Comparison of ENCODE assay signal across 12 cellular contexts in genomic region chr20:21705466-21706344, GRCh38. TPM values are rescaled to one million over a fixed set of nuclear protein-coding genes. Genes with fewer than 3 reads are reported as not detected.
DNase-seq lines count a peak whose midpoint lies in the region; ATAC-seq, FAIRE-seq and TF ChIP-seq lines count a peak whose summit lies in the region.
"Had no signal": no experiment of that assay in that cellular context is flagged by ENCODE, and none has a peak within 500 bp of the region (broad histone marks: within the 10 kb centered on the region; RNA-seq: fewer than 3 reads in every experiment).

Gene PAX1, plus strand, starts transcription at chr20:21705664. Its CDS starts 49 bp downstream, at chr20:21705713.

- dilution Hi-C loops in keratinocyte (cut with MboI; ENCODE audit: extremely low pct_ligation_motif_present, low sequenced_read_pairs), result no loop called here

- no peak within 1 kb of the TSS for H3K4me3 ChIP-seq in keratinocyte (ENCODE audit: control insufficient read depth in 2 of 3, extremely low read depth in 1 of 3, insufficient read depth in 2 of 3, low read depth in 1 of 3, low read length in 3 of 3)
- no peak within 1 kb of the TSS for H3K4me3 ChIP-seq in ovary

- H3K27me3 ChIP-seq in keratinocyte (ENCODE audit: control insufficient read depth, extremely low read depth, insufficient read depth, low read length) (peaks cover 94% of the 10 kb centered on the region), ovary (no peaks in the 10 kb centered on the region)

- peaks cover 80% of the 10 kb centered on the region for H3K27me3 Mint-ChIP-seq in activated CD4-positive, alpha-beta T cell treated with anti-CD3 and anti-CD28 coated beads, Interleukin-2, amount 10 ng/mL, durations not matched to agents 24 days and 14 days
- H3K27me3 Mint-ChIP-seq in stimulated activated memory B cell treated with anti-CD40 and anti-IgM and Interleukin-4, amounts not matched to agents 10 μg/mL and 1 μg/mL and 100 μg/mL, for 72 hours, result peaks cover 97% of the 10 kb centered on the region

- no peaks in the 10 kb centered on the region for H3K36me3 Mint-ChIP-seq in activated CD4-positive, alpha-beta T cell treated with anti-CD3 and anti-CD28 coated beads, Interleukin-2, amount 10 ng/mL, durations not matched to agents 24 days and 14 days (ENCODE audit: low read depth)
- no peaks in the 10 kb centered on the region for H3K36me3 Mint-ChIP-seq in stimulated activated memory B cell treated with anti-CD40 and anti-IgM and Interleukin-4, amounts not matched to agents 10 μg/mL and 1 μg/mL and 100 μg/mL, for 72 hours

- no peak for FAIRE-seq in keratinocyte (lab: Jason Lieb, UNC)
- FAIRE-seq: H54 had no signal

- no peak for ATAC-seq in stimulated activated memory B cell treated with anti-CD40 and anti-IgM and Interleukin-4, amounts not matched to agents 10 μg/mL and 1 μg/mL and 100 μg/mL, for 72 hours

- no peaks in the 10 kb centered on the region for H4K20me1 ChIP-seq in keratinocyte (ENCODE audit: control insufficient read depth, extremely low read depth, insufficient read depth, low read length)

- no peak within 1 kb of the TSS for H3K4me3 Mint-ChIP-seq in activated CD4-positive, alpha-beta T cell treated with anti-CD3 and anti-CD28 coated beads, Interleukin-2, amount 10 ng/mL, durations not matched to agents 24 days and 14 days
- peak within 1 kb of the TSS; percentile 36 for H3K4me3 Mint-ChIP-seq in stimulated activated memory B cell treated with anti-CD40 and anti-IgM and Interleukin-4, amounts not matched to agents 10 μg/mL and 1 μg/mL and 100 μg/mL, for 72 hours
- H3K4me3 Mint-ChIP-seq: activated T-cell treated with anti-CD3 and anti-CD28 coated beads, Interleukin-2, amount 50 U/mL, for 24 hours had no signal

- in situ Hi-C loops in KBM-7 (cut with MboI; ENCODE audit: low pct_unique_long_range_greater_than_20kb, low sequenced_read_pairs), result no loop called here

- H3K4me2 ChIP-seq in keratinocyte (ENCODE audit: control insufficient read depth, extremely low read depth, insufficient read depth, low read depth, low read length), result peak within 1 kb of the TSS; percentile 10

- H3K9me1 ChIP-seq in keratinocyte (ENCODE audit: control insufficient read depth, extremely low read depth, insufficient read depth, low read length), result no peaks in the 10 kb centered on the region

- no peaks in the 10 kb centered on the region for H3K79me2 ChIP-seq in keratinocyte (ENCODE audit: control insufficient read depth, insufficient read depth, low read length)

- H3K9me3 ChIP-seq in keratinocyte (ENCODE audit: control insufficient read depth, low read depth, low read length) (no peaks in the 10 kb centered on the region), ovary (no peaks in the 10 kb centered on the region)

- TF ChIP-seq CTCF in keratinocyte (optimal IDR thresholded peaks at IDR 0.05 in 1 of 3, IDR thresholded peaks at IDR 0.05 in 1 of 3, conservative IDR thresholded peaks at IDR 0.05 in 1 of 3; ENCODE audit: extremely low read depth in 1 of 3, insufficient read depth in 2 of 3, low read length in 3 of 3), result no peak
- no peak for TF ChIP-seq CTCF in ovary (IDR thresholded peaks at IDR 0.05)

- no peak for DNase-seq in activated CD4-positive, alpha-beta T cell treated with anti-CD3 and anti-CD28 coated beads, Interleukin-2, amount 10 ng/mL, durations not matched to agents 24 days and 14 days
- no peak for DNase-seq in activated CD4-positive, alpha-beta T cell treated with anti-CD3 and anti-CD28 coated beads for 4 hours
- DNase-seq in RPMI8226 (peak; percentile 38), keratinocyte (ENCODE audit: low read depth, low spot score) (no peak), NCI-H2171 treated with DMSO at 0.1 percent for 48 hours (lab: John Stamatoyannopoulos, UW) (no peak), ovary (no peak), KBM-7 (no peak)
- DNase-seq: activated T-cell treated with anti-CD3 and anti-CD28 coated beads, Interleukin-2, amount 50 U/mL, for 24 hours; kidney glomerular epithelial cell; T1000 had no signal

- no peak within 1 kb of the TSS for H3K9ac ChIP-seq in keratinocyte (ENCODE audit: control insufficient read depth, extremely low read depth, insufficient read depth, low read length)

- H3K4me1 Mint-ChIP-seq in activated CD4-positive, alpha-beta T cell treated with anti-CD3 and anti-CD28 coated beads, Interleukin-2, amount 10 ng/mL, durations not matched to agents 24 days and 14 days, result no peaks in the 10 kb centered on the region
- peaks cover 14% of the 10 kb centered on the region for H3K4me1 Mint-ChIP-seq in stimulated activated memory B cell treated with anti-CD40 and anti-IgM and Interleukin-4, amounts not matched to agents 10 μg/mL and 1 μg/mL and 100 μg/mL, for 72 hours

- TF ChIP-seq POLR2A in ovary (IDR thresholded peaks at IDR 0.05), result no peak

- H3K4me1 ChIP-seq in keratinocyte (ENCODE audit: control insufficient read depth, extremely low read depth, insufficient read depth, low read length), result no peaks in the 10 kb centered on the region
- H3K4me1 ChIP-seq in ovary (ENCODE audit: insufficient read depth), result no peaks in the 10 kb centered on the region

- H3K36me3 ChIP-seq in keratinocyte (ENCODE audit: control insufficient read depth in 2 of 2, extremely low read depth in 1 of 2, insufficient read depth in 2 of 2, low read length in 2 of 2) (no peaks in the 10 kb centered on the region), ovary (no peaks in the 10 kb centered on the region)

- 1 to 2% (median 2%) methylated on average over 61 to 80 of the region's 80 CpGs for WGBS in ovary, 3 donors

- peak within 1 kb of the TSS; percentile 21 for H3K27ac Mint-ChIP-seq in activated CD4-positive, alpha-beta T cell treated with anti-CD3 and anti-CD28 coated beads, Interleukin-2, amount 10 ng/mL, durations not matched to agents 24 days and 14 days
- H3K27ac Mint-ChIP-seq in stimulated activated memory B cell treated with anti-CD40 and anti-IgM and Interleukin-4, amounts not matched to agents 10 μg/mL and 1 μg/mL and 100 μg/mL, for 72 hours, result no peak within 1 kb of the TSS
- H3K27ac Mint-ChIP-seq: activated T-cell treated with anti-CD3 and anti-CD28 coated beads, Interleukin-2, amount 50 U/mL, for 24 hours had no signal

- TF ChIP-seq EP300 in ovary (IDR thresholded peaks at IDR 0.05), result no peak

- H3K9me3 Mint-ChIP-seq in activated CD4-positive, alpha-beta T cell treated with anti-CD3 and anti-CD28 coated beads, Interleukin-2, amount 10 ng/mL, durations not matched to agents 24 days and 14 days, result no peaks in the 10 kb centered on the region
- no peaks in the 10 kb centered on the region for H3K9me3 Mint-ChIP-seq in stimulated activated memory B cell treated with anti-CD40 and anti-IgM and Interleukin-4, amounts not matched to agents 10 μg/mL and 1 μg/mL and 100 μg/mL, for 72 hours
- H3K9me3 Mint-ChIP-seq: activated T-cell treated with anti-CD3 and anti-CD28 coated beads, Interleukin-2, amount 50 U/mL, for 24 hours had no signal

- intact Hi-C loops in activated CD4-positive, alpha-beta T cell treated with anti-CD3 and anti-CD28 coated beads, Interleukin-2, amount 10 ng/mL, durations not matched to agents 24 days and 14 days (cut with micrococcal nuclease), result loop anchor here (2.0 to 10.0 kb wide), 2 partner anchors 603 to 1341 kb away; partner anchors contain the start of gene INSM1
- intact Hi-C loops in ovary (cut with DNase I), result no loop called here

- no peak within 1 kb of the TSS for H3K27ac ChIP-seq in keratinocyte (ENCODE audit: control insufficient read depth, insufficient read depth, low read length)
- no peak within 1 kb of the TSS for H3K27ac ChIP-seq in ovary

- no peak within 1 kb of the TSS for H2AFZ ChIP-seq in keratinocyte (ENCODE audit: control insufficient read depth, low read length)

RNA-seq across cellular contexts. Expression of gene PAX1, which starts in this region (rescaled TPM):
- not detected in 2 replicates for total RNA-seq in activated CD4-positive, alpha-beta T cell treated with anti-CD3 and anti-CD28 coated beads, Interleukin-2, amount 10 ng/mL, durations not matched to agents 24 days and 14 days
- not detected in 3 replicates for polyA plus RNA-seq in keratinocyte
- polyA plus RNA-seq in keratinocyte (2011; ENCODE audit: low read depth), result not detected
- not detected in 2 replicates for polyA plus RNA-seq in keratinocyte (2011; cell fraction: cytosol; rRNA removed)
- polyA plus RNA-seq in keratinocyte (2011; cell fraction: nucleus; rRNA removed), result not detected in 2 replicates
- polyA plus RNA-seq in keratinocyte (2012; ENCODE audit: low replicate concordance), result not detected in 2 replicates
- not detected in 3 replicates for polyA minus RNA-seq in keratinocyte
- polyA minus RNA-seq in keratinocyte (2011; cell fraction: cytosol; rRNA and poly(A)+ RNA removed), result not detected
- polyA minus RNA-seq in keratinocyte (2011; cell fraction: nucleus; rRNA and poly(A)+ RNA removed), result not detected in 2 replicates
- total RNA-seq in ovary, result not detected
- polyA plus RNA-seq in ovary, result not detected
